14 cellular contexts compared by ENCODE assay signal in the genomic region with DNA sequence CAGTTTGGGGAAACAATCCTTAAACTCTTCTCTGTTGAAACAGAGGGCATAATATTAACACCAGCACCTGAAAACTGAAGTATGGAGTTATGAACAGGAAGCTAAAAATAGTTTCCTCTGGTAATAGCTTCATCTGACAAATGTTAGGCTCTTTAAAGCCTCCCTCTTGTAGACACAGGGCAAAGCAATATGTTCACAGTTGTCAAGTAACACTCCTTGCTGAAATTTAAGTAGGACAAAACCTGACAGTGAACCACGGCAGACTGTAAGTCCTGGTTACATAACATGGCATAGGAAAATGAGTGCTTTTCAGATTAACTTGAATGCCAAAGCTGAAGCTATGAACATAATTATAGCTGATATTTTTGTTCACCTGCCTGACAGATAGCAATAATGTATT.
DNase-seq lines count a peak whose midpoint lies in the region; ATAC-seq and TF ChIP-seq lines count a peak whose summit lies in the region.
"Had no signal": no experiment of that assay in that cellular context is flagged by ENCODE, and none has a peak within 500 bp of the region (broad histone marks: within the 10 kb centered on the region; RNA-seq: fewer than 3 reads in every experiment).

No MANE protein-coding gene starts in this region.

- H3K9me3 ChIP-seq in heart right ventricle (peaks cover 0 to 12% (median 0%) of the 10 kb centered on the region in 11 donors), left lung (peaks cover 0 to under 1% of the 10 kb centered on the region in 2 donors), skeletal muscle tissue (ENCODE audit: control insufficient read depth in 3 of 3, low read length in 3 of 3) (no peaks in the 10 kb centered on the region), PC-9 (ENCODE audit: insufficient read depth, low read depth) (no peaks in the 10 kb centered on the region), OCI-LY7 (ENCODE audit: low read length) (no peaks in the 10 kb centered on the region)

- intact Hi-C loops in heart right ventricle (cut with DNase I), result no loop called here
- intact Hi-C loops in left lung (cut with DNase I), result no loop called here
- intact Hi-C loops in PC-9 (cut with micrococcal nuclease; ENCODE audit: unreplicated experiment), result no loop called here
- intact Hi-C loops in OCI-LY7 (cut with micrococcal nuclease; ENCODE audit: unreplicated experiment), result no loop called here

- no peaks in the 10 kb centered on the region for H3F3A ChIP-seq in PC-9 (ENCODE audit: insufficient read depth, low read depth)

- no peaks in the 10 kb centered on the region for H4K20me1 ChIP-seq in PC-9 (ENCODE audit: insufficient read depth)
- H4K20me1 ChIP-seq in OCI-LY7 (ENCODE audit: insufficient read depth, low read length), result no peaks in the 10 kb centered on the region

- CTCF ChIA-PET in PC-9 (lab: Charles Lee), result no interaction called here
- CTCF ChIA-PET in OCI-LY7 (lab: Charles Lee; ENCODE audit: unreplicated experiment), result no interaction called here

- H3K9ac ChIP-seq in skeletal muscle tissue (ENCODE audit: low read depth in 1 of 3, low read length in 3 of 3), result no peak overlapping the region

- H3K9me2 ChIP-seq in PC-9 (ENCODE audit: insufficient read depth), result no peaks in the 10 kb centered on the region
- no peaks in the 10 kb centered on the region for H3K9me2 ChIP-seq in OCI-LY7 (ENCODE audit: insufficient read depth, low read length)

- H2AFZ ChIP-seq in PC-9 (no peak overlapping the region), OCI-LY7 (ENCODE audit: low read length) (no peak overlapping the region)

- H3K27me3 ChIP-seq in heart right ventricle (no peaks in the 10 kb centered on the region), left lung (no peaks in the 10 kb centered on the region), skeletal muscle tissue (ENCODE audit: control insufficient read depth in 3 of 3, insufficient read depth in 3 of 3, low read length in 3 of 3) (no peaks in the 10 kb centered on the region), PC-9 (ENCODE audit: insufficient read depth, low read depth) (no peaks in the 10 kb centered on the region), H7 (ENCODE audit: control insufficient read depth, insufficient read depth, low read length) (no peaks in the 10 kb centered on the region)

- ATAC-seq in heart right ventricle (peak in 5 of 8 donors; percentile 27 to 73 (median 50)), left lung (peak; percentile 71)

- H3K4me3 ChIP-seq in heart right ventricle (no peak overlapping the region), left lung (no peak overlapping the region), skeletal muscle tissue (ENCODE audit: low read length in 3 of 3) (no peak overlapping the region), PC-9 (no peak overlapping the region), H7 (ENCODE audit: insufficient read depth, low read depth, low read length) (no peak overlapping the region), OCI-LY7 (ENCODE audit: low read depth, low read length, poor library complexity, severe bottlenecking) (no peak overlapping the region)

- DNase-seq in NCI-H2171 treated with DMSO at 0.1 percent for 48 hours (lab: John Stamatoyannopoulos, UW), result peak; percentile 79
- no peak for DNase-seq in heart right ventricle
- no peak for DNase-seq in left lung
- DNase-seq in PC-9, result no peak
- no peak for DNase-seq in H7
- DNase-seq in OCI-LY7 (ENCODE audit: low spot score), result no peak
- DNase-seq: ACHN; C1 segment of cervical spinal cord; DMS79; HFFc6; KG1; NCI-H187 treated with DMSO at 0.1 percent for 48 hours; NK-92 treated with Interleukin-12 subunit alpha and Interleukin-12 subunit beta, amount 100 ng/mL, for 24 hours had no signal

- 55 to 59% methylated on average over 1 of the region's 1 CpG for WGBS in heart right ventricle, 2 donors

- H3K79me2 ChIP-seq in PC-9 (ENCODE audit: low read depth) (no peaks in the 10 kb centered on the region), OCI-LY7 (ENCODE audit: insufficient read depth, low read depth, low read length) (no peaks in the 10 kb centered on the region)

- POLR2A ChIA-PET in PC-9 (lab: Charles Lee; ENCODE audit: unreplicated experiment), result no interaction called here
- POLR2A ChIA-PET in OCI-LY7 (lab: Charles Lee), result interaction anchor here (0.6 to 1.2 kb wide), 2 partner anchors 13 to 1268 kb away, joined by 3 read pairs; no protein-coding TSS in a partner anchor

- H3K4me2 ChIP-seq in PC-9 (no peak overlapping the region), OCI-LY7 (ENCODE audit: low read length) (no peak overlapping the region)

- H3K27ac ChIP-seq in heart right ventricle (peak overlapping the region in 5 of 10 donors; percentile 20 to 63 (median 32)), left lung (no peak overlapping the region), skeletal muscle tissue (ENCODE audit: low read depth, low read length) (peak overlapping the region; percentile 79), PC-9 (no peak overlapping the region), OCI-LY7 (ENCODE audit: low read depth, low read length, poor library complexity, severe bottlenecking) (no peak overlapping the region)

- BruUV-seq in PC-9 (replicated peaks; lab: Mats Ljungman, UMichigan) (no TSS peak), OCI-LY7 (replicated peaks; lab: Mats Ljungman, UMichigan) (no TSS peak)

- no peaks in the 10 kb centered on the region for H3K36me3 ChIP-seq in heart right ventricle
- H3K36me3 ChIP-seq in left lung, result no peaks in the 10 kb centered on the region
- no peaks in the 10 kb centered on the region for H3K36me3 ChIP-seq in skeletal muscle tissue (ENCODE audit: control insufficient read depth in 3 of 3, insufficient read depth in 3 of 3, low read length in 3 of 3)
- H3K36me3 ChIP-seq in PC-9 (ENCODE audit: low read depth), result no peaks in the 10 kb centered on the region
- H3K36me3 ChIP-seq in H7 (replicated peaks; ENCODE audit: control insufficient read depth, insufficient read depth, low read length), result no peaks in the 10 kb centered on the region
- H3K36me3 ChIP-seq in OCI-LY7 (ENCODE audit: insufficient read depth, low read length), result no peaks in the 10 kb centered on the region

- H3K4me1 ChIP-seq in heart right ventricle, result peaks cover 0 to 26% (median 11%) of the 10 kb centered on the region in 9 donors
- H3K4me1 ChIP-seq in left lung, result no peaks in the 10 kb centered on the region
- H3K4me1 ChIP-seq in skeletal muscle tissue (ENCODE audit: control insufficient read depth in 3 of 3, insufficient read depth in 3 of 3, low read length in 3 of 3), result peaks cover 0 to 18% (median 15%) of the 10 kb centered on the region in 3 donors
- no peaks in the 10 kb centered on the region for H3K4me1 ChIP-seq in PC-9 (replicated peaks; ENCODE audit: insufficient read depth)
- no peaks in the 10 kb centered on the region for H3K4me1 ChIP-seq in OCI-LY7 (ENCODE audit: insufficient read depth, low read length, poor library complexity, severe bottlenecking)

- TF ChIP-seq CTCF in heart right ventricle (IDR thresholded peaks at IDR 0.05) (no peak), left lung (IDR thresholded peaks at IDR 0.05) (no peak), PC-9 (conservative IDR thresholded peaks at IDR 0.05) (no peak), OCI-LY7 (conservative IDR thresholded peaks at IDR 0.05; ENCODE audit: low read length) (no peak)
